Comparison of ENCODE assay signal across 8 cellular contexts in the genomic region with DNA sequence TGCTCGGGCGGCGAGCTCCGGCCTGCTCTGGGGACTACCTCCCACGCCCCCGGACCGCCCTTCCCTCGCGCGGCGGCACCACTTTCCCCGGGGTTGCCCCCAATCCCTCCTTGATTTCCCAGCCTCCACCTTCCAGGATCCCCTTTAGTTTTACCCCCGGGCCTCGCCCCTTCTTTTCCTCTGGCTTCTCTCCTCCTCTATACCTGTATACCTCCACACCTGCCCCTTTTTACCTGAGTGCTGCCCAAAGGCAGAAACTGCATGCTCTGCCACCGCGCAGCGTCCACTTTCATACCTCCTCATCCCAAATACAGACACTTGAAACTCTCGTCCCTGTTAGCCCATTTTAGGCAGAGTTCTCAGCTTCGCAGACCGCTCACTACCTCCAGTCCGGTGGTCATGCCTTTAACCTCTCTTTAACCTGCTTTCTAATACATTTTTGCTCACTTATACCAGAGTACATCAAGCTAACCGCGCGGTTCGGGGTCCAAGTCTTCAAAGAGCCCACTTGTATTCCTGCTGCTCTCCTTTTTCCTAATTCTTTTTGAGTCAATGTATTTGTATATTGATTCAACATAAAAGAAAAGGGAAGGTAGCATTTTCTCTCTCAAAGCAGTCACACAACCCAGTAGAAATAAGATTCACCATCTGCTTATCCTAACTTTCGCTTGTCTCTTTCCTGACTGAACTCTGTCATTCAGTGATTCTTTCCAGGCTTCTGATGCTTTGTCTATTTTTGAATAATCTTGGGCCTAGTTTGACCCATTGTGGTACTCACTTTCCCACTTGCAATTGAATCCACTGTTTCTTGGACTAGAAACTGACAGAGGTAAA. TPM values are rescaled to one million over a fixed set of nuclear protein-coding genes. Genes with fewer than 3 reads are reported as not detected.
DNase-seq lines count a peak whose midpoint lies in the region; ATAC-seq, FAIRE-seq and TF ChIP-seq lines count a peak whose summit lies in the region.

No MANE protein-coding gene starts in this region.

- no peaks in the 10 kb centered on the region for H4K20me1 ChIP-seq in DOHH2 (ENCODE audit: control insufficient read depth, insufficient read depth, low read depth, low read length)
- H4K20me1 ChIP-seq in mammary epithelial cell (ENCODE audit: insufficient read depth, low read length) = no peaks in the 10 kb centered on the region

- H3F3A ChIP-seq in DOHH2 (ENCODE audit: control insufficient read depth, insufficient read depth) = peaks cover 19% of the 10 kb centered on the region

- TF ChIP-seq CTCF in DOHH2 (IDR thresholded peaks at IDR 0.05; ENCODE audit: low read depth, low read length, poor library complexity, severe bottlenecking) = no peak
- TF ChIP-seq CTCF in mammary epithelial cell (conservative IDR thresholded peaks at IDR 0.05 in 1 of 2, IDR thresholded peaks at IDR 0.05 in 1 of 2; ENCODE audit: extremely low read depth in 1 of 2, insufficient read depth in 1 of 2, low read depth in 1 of 2, low read length in 2 of 2) = no peak
- no peak for TF ChIP-seq CTCF in kidney epithelial cell (IDR thresholded peaks at IDR 0.05; ENCODE audit: insufficient read depth, low read length, poor library complexity, severe bottlenecking)

- H3K4me3 ChIP-seq in DOHH2 (ENCODE audit: low read length) = peak overlapping the region; percentile 97
- H3K4me3 ChIP-seq in mammary epithelial cell (replicated peaks in 1 of 3; ENCODE audit: insufficient read depth in 1 of 3, low read depth in 2 of 3, low read length in 3 of 3) = peak overlapping the region; percentile 90 to 98 (median 98)
- peak overlapping the region; percentile 78 for H3K4me3 ChIP-seq in kidney epithelial cell (ENCODE audit: low read depth, low read length)
- peak overlapping the region; percentile 79 to 90 for H3K4me3 ChIP-seq in stomach smooth muscle (ENCODE audit: low read length in 2 of 2)

- H3K36me3 ChIP-seq in DOHH2 (ENCODE audit: control insufficient read depth, low read length) (peaks cover 14% of the 10 kb centered on the region), mammary epithelial cell (ENCODE audit: insufficient read depth, low read length) (no peaks in the 10 kb centered on the region), kidney epithelial cell (ENCODE audit: control insufficient read depth, insufficient read depth, low read length) (no peaks in the 10 kb centered on the region), stomach smooth muscle (ENCODE audit: control insufficient read depth in 2 of 2, insufficient read depth in 2 of 2, low read length in 2 of 2) (no peaks in the 10 kb centered on the region)

- no peaks in the 10 kb centered on the region for H3K9me2 ChIP-seq in DOHH2 (replicated peaks; ENCODE audit: control insufficient read depth, low read length)

- dilution Hi-C loops in mammary epithelial cell (cut with HindIII; ENCODE audit: low sequenced_read_pairs) = no loop called here

- CTCF ChIA-PET in mammary epithelial cell (lab: Charles Lee; ENCODE audit: low non-redundant PET) = no interaction called here

- H3K9me3 ChIP-seq in DOHH2 (ENCODE audit: control insufficient read depth, insufficient read depth, low read length) (no peaks in the 10 kb centered on the region), mammary epithelial cell (replicated peaks; ENCODE audit: insufficient read depth, low read length) (no peaks in the 10 kb centered on the region), stomach smooth muscle (ENCODE audit: control insufficient read depth in 2 of 2, low read length in 2 of 2) (no peaks in the 10 kb centered on the region)

- TSS peak; percentile 33 for BruUV-seq in mammary epithelial cell (replicated peaks; lab: Mats Ljungman, UMichigan)

- H3K27ac ChIP-seq in DOHH2 (ENCODE audit: low read depth, low read length) (peak overlapping the region; percentile 87), mammary epithelial cell (ENCODE audit: insufficient read depth, low read depth, low read length) (peak overlapping the region; percentile 86), stomach smooth muscle (ENCODE audit: low read length) (peak overlapping the region; percentile 70)

- no peak for ATAC-seq in GM19452 (IDR thresholded peaks at IDR 0.05; ENCODE audit: unreplicated experiment)

- intact Hi-C loops in mammary epithelial cell (cut with micrococcal nuclease) = loop anchor here (2.0 to 10.0 kb wide), 5 partner anchors 80 to 558 kb away; no protein-coding TSS in a partner anchor

- H3K4me1 ChIP-seq in DOHH2 (ENCODE audit: control insufficient read depth, low read length) (peaks cover 40% of the 10 kb centered on the region), mammary epithelial cell (ENCODE audit: insufficient read depth, low read length) (peaks cover 15% of the 10 kb centered on the region), stomach smooth muscle (ENCODE audit: control insufficient read depth, insufficient read depth, low read length) (peaks cover 12% of the 10 kb centered on the region)

- H2AFZ ChIP-seq in mammary epithelial cell (ENCODE audit: low read depth, low read length) = peak overlapping the region; percentile 87

- in situ Hi-C loops in mammary epithelial cell (cut with MboI; ENCODE audit: low sequenced_read_pairs in 2 of 2) = no loop called here

- TF ChIP-seq POLR2A in H54 (IDR thresholded peaks at IDR 0.05; ENCODE audit: low read depth, low read length) = no peak

- H3K4me2 ChIP-seq in DOHH2 (ENCODE audit: low read length) (peak overlapping the region; percentile 81), mammary epithelial cell (ENCODE audit: insufficient read depth, low read depth, low read length) (peak overlapping the region; percentile 95)

- H3K27me3 ChIP-seq in DOHH2 (ENCODE audit: control insufficient read depth, low read length) (no peaks in the 10 kb centered on the region), mammary epithelial cell (ENCODE audit: insufficient read depth, low read length) (no peaks in the 10 kb centered on the region), kidney epithelial cell (ENCODE audit: control insufficient read depth, insufficient read depth, low read length) (no peaks in the 10 kb centered on the region), stomach smooth muscle (ENCODE audit: control insufficient read depth in 1 of 2, insufficient read depth in 2 of 2, low read length in 2 of 2) (no peaks in the 10 kb centered on the region)

- H3K9ac ChIP-seq in mammary epithelial cell (ENCODE audit: insufficient read depth, low read length) (peak overlapping the region; percentile 95), stomach smooth muscle (ENCODE audit: low read length in 2 of 2) (peak overlapping the region; percentile 69 to 79)

- DNase-seq in H54 (ENCODE audit: insufficient read length, low spot score) = no peak
- DNase-seq in NCI-H748 treated with DMSO at 0.1 percent for 48 hours (lab: John Stamatoyannopoulos, UW) = peak; percentile 31
- DNase-seq in mammary epithelial cell = peak; percentile 55
- no peak for DNase-seq in kidney epithelial cell (ENCODE audit: low read depth)
- no peak for DNase-seq in stimulated activated CD8-positive, alpha-beta memory T cell treated with anti-CD3 and anti-CD28 coated beads, Interleukin-4, amount 100 ng/mL, for 48 hours

- FAIRE-seq in H54 (lab: Jason Lieb, UNC) = peak; percentile 85

- H3K79me2 ChIP-seq in DOHH2 (ENCODE audit: control insufficient read depth, low read length) (peaks cover 62% of the 10 kb centered on the region), mammary epithelial cell (ENCODE audit: insufficient read depth, low read length) (peaks cover 57% of the 10 kb centered on the region)

- under 1% methylated on average over 18 of the region's 26 CpGs for WGBS in mammary epithelial cell (ENCODE audit: low coverage, missing lambda C conversion rate)

RNA-seq across cellular contexts. Expression of a gene that starts 0.9 kb away (rescaled TPM):
- total RNA-seq in mammary epithelial cell (10 to 100 TPM; 23.2 to 24.3 TPM), kidney epithelial cell (13.7 and 19.3 TPM in 2 replicates)
- 8.6 TPM for polyA plus RNA-seq in mammary epithelial cell
- 30.0 TPM for polyA minus RNA-seq in mammary epithelial cell

Comparison
In these comparisons a context has a peak if more than half of its experiments do, and no peak if none do; other contexts are left out.
1. DNase-seq: peak in NCI-H748 treated with DMSO at 0.1 percent for 48 hours (single experiment) and mammary epithelial cell (single experiment); none in H54 (single experiment), kidney epithelial cell (single experiment) and stimulated activated CD8-positive, alpha-beta memory T cell treated with anti-CD3 and anti-CD28 coated beads, Interleukin-4, amount 100 ng/mL, for 48 hours (single experiment).
2. Peak in every context shown above with its lines, with median percentiles within 50 percentile points of each other: H3K27ac ChIP-seq and H3K4me3 ChIP-seq.